6 cellular contexts compared by ENCODE assay signal in genomic region chr12:50655374-50655921, GRCh38.
"Had no signal": no experiment of that assay in that cellular context is flagged by ENCODE, and none has a peak within 500 bp of the region (broad histone marks: within the 10 kb centered on the region; RNA-seq: fewer than 3 reads in every experiment).

No MANE protein-coding gene starts in this region.

- FAIRE-seq: HTR-8/SVneo, K562 had no signal

- DNase-seq: IMR-90, KBM-7, KG1 had no signal

- ATAC-seq: K562 had no signal

- H3K4me3 ChIP-seq: K562 had no signal

- H3K27ac ChIP-seq: HL-60 had no signal
